ENCODE assay signal across 1 cellular context in the genomic region with DNA sequence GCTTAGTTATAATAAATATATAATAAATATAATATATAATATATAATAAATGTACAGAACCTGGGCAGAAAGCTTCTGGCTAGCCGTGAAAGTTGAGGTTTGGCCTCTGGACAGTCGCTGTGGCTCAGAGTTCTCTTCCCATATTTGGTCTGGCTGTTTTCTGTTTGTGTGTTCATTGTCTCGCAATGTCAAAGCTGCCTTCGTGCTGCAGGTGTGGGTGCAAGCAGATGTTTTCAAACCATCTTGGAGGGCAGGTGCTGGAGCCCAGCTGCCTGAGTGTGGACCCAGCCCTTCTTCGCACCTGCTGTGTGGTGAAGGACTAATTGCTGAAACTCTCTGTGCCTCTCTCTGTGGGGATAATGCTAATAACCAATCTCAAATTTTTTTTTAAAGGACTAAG.
TF ChIP-seq lines count a peak whose summit lies in the region.

No MANE protein-coding gene starts in this region.

TF ChIP-seq in HepG2, 621 proteins besides CTCF, POLR2A, EP300 and RAD21 (continued from another document):
- TF ChIP-seq, protein P1, sequence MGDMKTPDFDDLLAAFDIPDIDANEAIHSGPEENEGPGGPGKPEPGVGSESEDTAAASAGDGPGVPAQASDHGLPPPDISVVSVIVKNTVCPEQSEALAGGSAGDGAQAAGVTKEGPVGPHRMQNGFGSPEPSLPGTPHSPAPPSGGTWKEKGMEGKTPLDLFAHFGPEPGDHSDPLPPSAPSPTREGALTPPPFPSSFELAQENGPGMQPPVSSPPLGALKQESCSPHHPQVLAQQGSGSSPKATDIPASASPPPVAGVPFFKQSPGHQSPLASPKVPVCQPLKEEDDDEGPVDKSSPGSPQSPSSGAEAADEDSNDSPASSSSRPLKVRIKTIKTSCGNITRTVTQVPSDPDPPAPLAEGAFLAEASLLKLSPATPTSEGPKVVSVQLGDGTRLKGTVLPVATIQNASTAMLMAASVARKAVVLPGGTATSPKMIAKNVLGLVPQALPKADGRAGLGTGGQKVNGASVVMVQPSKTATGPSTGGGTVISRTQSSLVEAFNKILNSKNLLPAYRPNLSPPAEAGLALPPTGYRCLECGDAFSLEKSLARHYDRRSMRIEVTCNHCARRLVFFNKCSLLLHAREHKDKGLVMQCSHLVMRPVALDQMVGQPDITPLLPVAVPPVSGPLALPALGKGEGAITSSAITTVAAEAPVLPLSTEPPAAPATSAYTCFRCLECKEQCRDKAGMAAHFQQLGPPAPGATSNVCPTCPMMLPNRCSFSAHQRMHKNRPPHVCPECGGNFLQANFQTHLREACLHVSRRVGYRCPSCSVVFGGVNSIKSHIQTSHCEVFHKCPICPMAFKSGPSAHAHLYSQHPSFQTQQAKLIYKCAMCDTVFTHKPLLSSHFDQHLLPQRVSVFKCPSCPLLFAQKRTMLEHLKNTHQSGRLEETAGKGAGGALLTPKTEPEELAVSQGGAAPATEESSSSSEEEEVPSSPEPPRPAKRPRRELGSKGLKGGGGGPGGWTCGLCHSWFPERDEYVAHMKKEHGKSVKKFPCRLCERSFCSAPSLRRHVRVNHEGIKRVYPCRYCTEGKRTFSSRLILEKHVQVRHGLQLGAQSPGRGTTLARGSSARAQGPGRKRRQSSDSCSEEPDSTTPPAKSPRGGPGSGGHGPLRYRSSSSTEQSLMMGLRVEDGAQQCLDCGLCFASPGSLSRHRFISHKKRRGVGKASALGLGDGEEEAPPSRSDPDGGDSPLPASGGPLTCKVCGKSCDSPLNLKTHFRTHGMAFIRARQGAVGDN (CRISPR knock-in tag; IDR thresholded peaks at IDR 0.05): peak; percentile 50; the same call in 1 of the 2 replicates
- TF ChIP-seq SRF (IDR thresholded peaks at IDR 0.05; ENCODE audit: low read depth, low read length) (peak; percentile 94), MIXL1 (CRISPR knock-in tag; IDR thresholded peaks at IDR 0.05) (0 out of 2 replicates have a peak, but pooled peaks have one; percentile 14), NCOA1 (CRISPR knock-in tag; IDR thresholded peaks at IDR 0.05) (no peak)
- TF ChIP-seq, protein P2, sequence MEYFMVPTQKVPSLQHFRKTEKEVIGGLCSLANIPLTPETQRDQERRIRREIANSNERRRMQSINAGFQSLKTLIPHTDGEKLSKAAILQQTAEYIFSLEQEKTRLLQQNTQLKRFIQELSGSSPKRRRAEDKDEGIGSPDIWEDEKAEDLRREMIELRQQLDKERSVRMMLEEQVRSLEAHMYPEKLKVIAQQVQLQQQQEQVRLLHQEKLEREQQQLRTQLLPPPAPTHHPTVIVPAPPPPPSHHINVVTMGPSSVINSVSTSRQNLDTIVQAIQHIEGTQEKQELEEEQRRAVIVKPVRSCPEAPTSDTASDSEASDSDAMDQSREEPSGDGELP (IDR thresholded peaks at IDR 0.05; ENCODE audit: borderline replicate concordance, low read depth): peak; percentile 43; the same call in 1 of the 2 replicates
- TF ChIP-seq, protein P3, sequence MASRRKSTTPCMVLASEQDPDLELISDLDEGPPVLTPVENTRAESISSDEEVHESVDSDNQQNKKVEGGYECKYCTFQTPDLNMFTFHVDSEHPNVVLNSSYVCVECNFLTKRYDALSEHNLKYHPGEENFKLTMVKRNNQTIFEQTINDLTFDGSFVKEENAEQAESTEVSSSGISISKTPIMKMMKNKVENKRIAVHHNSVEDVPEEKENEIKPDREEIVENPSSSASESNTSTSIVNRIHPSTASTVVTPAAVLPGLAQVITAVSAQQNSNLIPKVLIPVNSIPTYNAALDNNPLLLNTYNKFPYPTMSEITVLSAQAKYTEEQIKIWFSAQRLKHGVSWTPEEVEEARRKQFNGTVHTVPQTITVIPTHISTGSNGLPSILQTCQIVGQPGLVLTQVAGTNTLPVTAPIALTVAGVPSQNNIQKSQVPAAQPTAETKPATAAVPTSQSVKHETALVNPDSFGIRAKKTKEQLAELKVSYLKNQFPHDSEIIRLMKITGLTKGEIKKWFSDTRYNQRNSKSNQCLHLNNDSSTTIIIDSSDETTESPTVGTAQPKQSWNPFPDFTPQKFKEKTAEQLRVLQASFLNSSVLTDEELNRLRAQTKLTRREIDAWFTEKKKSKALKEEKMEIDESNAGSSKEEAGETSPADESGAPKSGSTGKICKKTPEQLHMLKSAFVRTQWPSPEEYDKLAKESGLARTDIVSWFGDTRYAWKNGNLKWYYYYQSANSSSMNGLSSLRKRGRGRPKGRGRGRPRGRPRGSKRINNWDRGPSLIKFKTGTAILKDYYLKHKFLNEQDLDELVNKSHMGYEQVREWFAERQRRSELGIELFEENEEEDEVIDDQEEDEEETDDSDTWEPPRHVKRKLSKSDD (CRISPR knock-in tag; IDR thresholded peaks at IDR 0.05; ENCODE audit: low read depth): no peak
